10 cellular contexts compared by ENCODE assay signal in genomic region chr10:8088504-8088903, GRCh38. TPM values are rescaled to one million over a fixed set of nuclear protein-coding genes. Genes with fewer than 3 reads are reported as not detected.
DNase-seq lines count a peak whose midpoint lies in the region; ATAC-seq and TF ChIP-seq lines count a peak whose summit lies in the region.
"Had no signal": no experiment of that assay in that cellular context is flagged by ENCODE, and none has a peak within 500 bp of the region (broad histone marks: within the 10 kb centered on the region; RNA-seq: fewer than 3 reads in every experiment).

No MANE protein-coding gene starts in this region.

- no peaks in the 10 kb centered on the region for H3K9me3 ChIP-seq in DND-41 (ENCODE audit: insufficient read depth, low read length, severe bottlenecking)
- H3K9me3 ChIP-seq: right atrium auricular region had no signal

- H2AFZ ChIP-seq in DND-41 (ENCODE audit: low read depth, low read length): no peak overlapping the region

- H3K4me1 ChIP-seq in DND-41 (ENCODE audit: insufficient read depth, low read length): no peaks in the 10 kb centered on the region
- H3K4me1 ChIP-seq: right atrium auricular region had no signal

- TF ChIP-seq CTCF in DND-41 (IDR thresholded peaks at IDR 0.05; ENCODE audit: borderline replicate concordance, extremely low read depth, low read length, poor library complexity, severe bottlenecking) (no peak), dorsolateral prefrontal cortex (IDR thresholded peaks at IDR 0.05 in 54 of 56, conservative IDR thresholded peaks at IDR 0.05 in 2 of 56; ENCODE audit: low read depth in 1 of 56, partially characterized antibody in 56 of 56) (no peak)

- H3K4me3 ChIP-seq in DND-41 (ENCODE audit: low read depth in 1 of 2, low read length in 2 of 2) (no peak overlapping the region), dorsolateral prefrontal cortex (no peak overlapping the region)
- H3K4me3 ChIP-seq: right atrium auricular region had no signal

- H3K9ac ChIP-seq in DND-41 (ENCODE audit: low read depth, low read length): no peak overlapping the region

- peak; percentile 74 for ATAC-seq in DND-41 (ENCODE audit: insufficient read depth, low read depth)
- ATAC-seq in GM19372 (IDR thresholded peaks at IDR 0.05; ENCODE audit: low read depth, unreplicated experiment): peak; percentile 87
- ATAC-seq in HG03354 (IDR thresholded peaks at IDR 0.05; ENCODE audit: poor library complexity, severe bottlenecking, unreplicated experiment): peak; percentile 78
- ATAC-seq in HG02571 (IDR thresholded peaks at IDR 0.05; ENCODE audit: unreplicated experiment): no peak

- H4K20me1 ChIP-seq in DND-41 (ENCODE audit: insufficient read depth, low read length): no peaks in the 10 kb centered on the region

- DNase-seq in DND-41 (peak; percentile 21), NCI-H774 (lab: John Stamatoyannopoulos, UW) (no peak), NCI-H2107 (lab: John Stamatoyannopoulos, UW) (no peak), dorsolateral prefrontal cortex (no peak)
- peak; percentile 4 for DNase-seq in activated T-helper 9 cell treated with anti-CD3 and anti-CD28 coated beads, Interleukin-2, amount 50 U/mL, for 16 hours (ENCODE audit: low read depth)
- DNase-seq: Karpas-422 had no signal

- no peak overlapping the region for H3K4me2 ChIP-seq in DND-41 (ENCODE audit: insufficient read depth, low read length)

- H3K36me3 ChIP-seq in DND-41 (ENCODE audit: insufficient read depth, low read length): no peaks in the 10 kb centered on the region
- H3K36me3 ChIP-seq: right atrium auricular region had no signal

- H3K27me3 ChIP-seq in DND-41 (ENCODE audit: insufficient read depth, low read length, poor library complexity) (no peaks in the 10 kb centered on the region), dorsolateral prefrontal cortex (peaks cover 0 to 16% (median 0%) of the 10 kb centered on the region in 45 donors)
- H3K27me3 ChIP-seq: right atrium auricular region had no signal

- H3K79me2 ChIP-seq in DND-41 (ENCODE audit: insufficient read depth, low read length): no peaks in the 10 kb centered on the region

- H3K27ac ChIP-seq in DND-41 (ENCODE audit: low read length) (no peak overlapping the region), dorsolateral prefrontal cortex (no peak overlapping the region)
- H3K27ac ChIP-seq: right atrium auricular region had no signal

- intact Hi-C loops in dorsolateral prefrontal cortex (cut with DNase I): no loop called here

RNA-seq across cellular contexts. Expression of gene GATA3, which starts 34.0 kb away (rescaled TPM):
- total RNA-seq in dorsolateral prefrontal cortex: under 1 TPM in 8 of 120 experiments, not detected in 112; 0.17 to 0.72 (median 0.28) TPM

Comparison
In these comparisons a context has a peak if more than half of its experiments do, and no peak if none do; other contexts are left out.
1. DNase-seq: peak in DND-41 (single experiment) and activated T-helper 9 cell treated with anti-CD3 and anti-CD28 coated beads, Interleukin-2, amount 50 U/mL, for 16 hours (single experiment); none in NCI-H774 (single experiment), NCI-H2107 (single experiment) and dorsolateral prefrontal cortex (0 of 10).